1 cellular context compared by ENCODE assay signal in genomic region chr17:10812674-10813073, GRCh38.
TF ChIP-seq lines count a peak whose summit lies in the region.

No MANE protein-coding gene starts in this region.

TF ChIP-seq in HepG2, 621 proteins besides CTCF, POLR2A, EP300 and RAD21 (continued from another document):
- TF ChIP-seq, protein P1, sequence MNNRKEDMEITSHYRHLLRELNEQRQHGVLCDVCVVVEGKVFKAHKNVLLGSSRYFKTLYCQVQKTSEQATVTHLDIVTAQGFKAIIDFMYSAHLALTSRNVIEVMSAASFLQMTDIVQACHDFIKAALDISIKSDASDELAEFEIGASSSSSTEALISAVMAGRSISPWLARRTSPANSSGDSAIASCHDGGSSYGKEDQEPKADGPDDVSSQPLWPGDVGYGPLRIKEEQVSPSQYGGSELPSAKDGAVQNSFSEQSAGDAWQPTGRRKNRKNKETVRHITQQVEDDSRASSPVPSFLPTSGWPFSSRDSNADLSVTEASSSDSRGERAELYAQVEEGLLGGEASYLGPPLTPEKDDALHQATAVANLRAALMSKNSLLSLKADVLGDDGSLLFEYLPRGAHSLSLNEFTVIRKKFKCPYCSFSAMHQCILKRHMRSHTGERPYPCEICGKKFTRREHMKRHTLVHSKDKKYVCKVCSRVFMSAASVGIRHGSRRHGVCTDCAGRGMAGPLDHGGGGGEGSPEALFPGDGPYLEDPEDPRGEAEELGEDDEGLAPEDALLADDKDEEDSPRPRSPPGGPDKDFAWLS (CRISPR knock-in tag; IDR thresholded peaks at IDR 0.05; ENCODE audit: borderline replicate concordance): no peak
- TF ChIP-seq ATM (IDR thresholded peaks at IDR 0.05; ENCODE audit: borderline replicate concordance): no peak
TF ChIP-seq in HepG2: peak in this region for 0.
